ENCODE assay signal across 1 cellular context in genomic region chr1:42658880-42659337, GRCh38.
TF ChIP-seq lines count a peak whose summit lies in the region.

No MANE protein-coding gene starts in this region.

TF ChIP-seq in K562, 482 proteins besides CTCF, POLR2A, EP300 and RAD21 (continued from another document):
- TF ChIP-seq ZFP91 (CRISPR knock-in tag; IDR thresholded peaks at IDR 0.05) (0 out of 2 replicates have a peak, but pooled peaks have one; percentile 47), ZNF140 (CRISPR knock-in tag; IDR thresholded peaks at IDR 0.05) (no peak), HDGF (IDR thresholded peaks at IDR 0.05) (0 out of 2 replicates have a peak, but pooled peaks have one; percentile 58), ZNF224 (CRISPR knock-in tag; IDR thresholded peaks at IDR 0.05) (0 out of 2 replicates have a peak, but pooled peaks have one; percentile 44), AFF4 (CRISPR knock-in tag; IDR thresholded peaks at IDR 0.05) (0 out of 2 replicates have a peak, but pooled peaks have one; percentile 1), ZNF609 (CRISPR knock-in tag; IDR thresholded peaks at IDR 0.05; ENCODE audit: borderline replicate concordance) (0 out of 2 replicates have a peak, but pooled peaks have one; percentile 45), CREM (IDR thresholded peaks at IDR 0.05; ENCODE audit: low read depth) (peak; percentile 43), ZNF212 (CRISPR knock-in tag; IDR thresholded peaks at IDR 0.05) (no peak), ZNF395 (CRISPR knock-in tag; IDR thresholded peaks at IDR 0.05) (no peak; the same call in 1 of the 2 replicates), ZNF511 (CRISPR knock-in tag; IDR thresholded peaks at IDR 0.05) (0 out of 2 replicates have a peak, but pooled peaks have one; percentile 12), ILK (tag; IDR thresholded peaks at IDR 0.05; ENCODE audit: borderline replicate concordance, low read depth) (no peak), PREB (CRISPR knock-in tag; IDR thresholded peaks at IDR 0.05) (0 out of 2 replicates have a peak, but pooled peaks have one; percentile 74), TBL1XR1 (IDR thresholded peaks at IDR 0.05; ENCODE audit: low read length in 2 of 2) (0 out of 4 replicates have a peak, but pooled peaks of 1 of the 2 experiments have one; percentile 22), GTF2E2 (tag; IDR thresholded peaks at IDR 0.05) (0 out of 2 replicates have a peak, but pooled peaks have one; percentile 1), NR2C2 (CRISPR knock-in tag; IDR thresholded peaks at IDR 0.05) (no peak), NR2C2 (tag; IDR thresholded peaks at IDR 0.05) (0 out of 2 replicates have a peak, but pooled peaks have one; percentile 6), BRD9 (IDR thresholded peaks at IDR 0.05; ENCODE audit: low read depth, partially characterized antibody) (no peak)
TF ChIP-seq in K562: peak in this region for 12.
